13 cellular contexts compared by ENCODE assay signal in genomic region chr19:49712397-49712859, GRCh38. TPM values are rescaled to one million over a fixed set of nuclear protein-coding genes. Genes with fewer than 3 reads are reported as not detected.
DNase-seq lines count a peak whose midpoint lies in the region; ATAC-seq, FAIRE-seq and TF ChIP-seq lines count a peak whose summit lies in the region.
"Had no signal": no experiment of that assay in that cellular context is flagged by ENCODE, and none has a peak within 500 bp of the region (broad histone marks: within the 10 kb centered on the region; RNA-seq: fewer than 3 reads in every experiment).

No MANE protein-coding gene starts in this region.

- peaks cover 6% of the 10 kb centered on the region for H3K4me1 Mint-ChIP-seq in activated naive CD4-positive, alpha-beta T cell treated with anti-CD3 and anti-CD28 coated beads for 36 hours (ENCODE audit: low read depth)
- H3K4me1 Mint-ChIP-seq in osteocyte (ENCODE audit: unreplicated experiment), result peaks cover 5% of the 10 kb centered on the region

- H3K27me3 Mint-ChIP-seq in activated naive CD4-positive, alpha-beta T cell treated with anti-CD3 and anti-CD28 coated beads for 36 hours (ENCODE audit: low read depth), result no peaks in the 10 kb centered on the region
- H3K27me3 Mint-ChIP-seq in osteocyte (ENCODE audit: unreplicated experiment), result no peaks in the 10 kb centered on the region
- H3K27me3 Mint-ChIP-seq: brain had no signal

- H3K9me3 ChIP-seq in RWPE2 (ENCODE audit: severe bottlenecking) (no peaks in the 10 kb centered on the region), left ventricle myocardium inferior (replicated peaks) (no peaks in the 10 kb centered on the region)

- CTCF ChIA-PET in activated naive CD4-positive, alpha-beta T cell treated with anti-CD3 and anti-CD28 coated beads for 36 hours (lab: Charles Lee), result no interaction called here

- H3K36me3 Mint-ChIP-seq in activated naive CD4-positive, alpha-beta T cell treated with anti-CD3 and anti-CD28 coated beads for 36 hours (ENCODE audit: low read depth), result no peaks in the 10 kb centered on the region
- peaks cover 14% of the 10 kb centered on the region for H3K36me3 Mint-ChIP-seq in osteocyte (ENCODE audit: unreplicated experiment)

- H3K36me3 ChIP-seq in RWPE2 (ENCODE audit: low read depth), result no peaks in the 10 kb centered on the region
- H3K36me3 ChIP-seq in left ventricle myocardium inferior, result no peaks in the 10 kb centered on the region

- H3K27ac ChIP-seq in RWPE2 (ENCODE audit: poor library complexity, severe bottlenecking) (no peak overlapping the region), left ventricle myocardium inferior (replicated peaks) (no peak overlapping the region)

- TF ChIP-seq CTCF in RWPE2 (IDR thresholded peaks at IDR 0.05; ENCODE audit: poor library complexity, severe bottlenecking) (no peak), left ventricle myocardium inferior (IDR thresholded peaks at IDR 0.05; ENCODE audit: borderline replicate concordance) (no peak), osteocyte (IDR thresholded peaks at IDR 0.05) (no peak)

- no peak for FAIRE-seq in H54 (lab: Jason Lieb, UNC)

- H3K4me3 ChIP-seq in RWPE2 (ENCODE audit: severe bottlenecking) (no peak overlapping the region), left ventricle myocardium inferior (peak overlapping the region; percentile 22)

- H3K4me1 ChIP-seq in RWPE2 (ENCODE audit: insufficient read depth, poor library complexity, severe bottlenecking), result no peaks in the 10 kb centered on the region
- peaks cover 2% of the 10 kb centered on the region for H3K4me1 ChIP-seq in left ventricle myocardium inferior

- H3K27me3 ChIP-seq in RWPE2 (ENCODE audit: insufficient read depth, poor library complexity, severe bottlenecking), result no peaks in the 10 kb centered on the region
- H3K27me3 ChIP-seq in left ventricle myocardium inferior (ENCODE audit: low read depth), result no peaks in the 10 kb centered on the region

- H3K4me3 Mint-ChIP-seq in activated naive CD4-positive, alpha-beta T cell treated with anti-CD3 and anti-CD28 coated beads for 36 hours, result no peak overlapping the region
- H3K4me3 Mint-ChIP-seq in osteocyte (ENCODE audit: unreplicated experiment), result no peak overlapping the region
- H3K4me3 Mint-ChIP-seq: activated B cell treated with CpG ODN at 0.5 μM for 24 hours, brain had no signal

- no peaks in the 10 kb centered on the region for H3K9me3 Mint-ChIP-seq in activated naive CD4-positive, alpha-beta T cell treated with anti-CD3 and anti-CD28 coated beads for 36 hours
- H3K9me3 Mint-ChIP-seq in osteocyte (ENCODE audit: unreplicated experiment), result no peaks in the 10 kb centered on the region
- H3K9me3 Mint-ChIP-seq: activated B cell treated with CpG ODN at 0.5 μM for 24 hours had no signal

- ATAC-seq in RWPE2 (ENCODE audit: low read depth) (peak; percentile 64), GM21619 (IDR thresholded peaks at IDR 0.05; ENCODE audit: unreplicated experiment) (no peak)

- no peak for TF ChIP-seq POLR2A in H54 (IDR thresholded peaks at IDR 0.05; ENCODE audit: low read depth, low read length)

- DNase-seq in A172 (ENCODE audit: low spot score), result peak; percentile 85
- DNase-seq in H54 (ENCODE audit: insufficient read length, low spot score), result peak; percentile 68
- DNase-seq in RWPE2 (ENCODE audit: low spot score), result no peak
- peak; percentile 57 for DNase-seq in left ventricle myocardium inferior
- no peak for DNase-seq in activated naive CD4-positive, alpha-beta T cell treated with anti-CD3 and anti-CD28 coated beads for 36 hours
- DNase-seq in osteocyte (ENCODE audit: extremely low spot score, unreplicated experiment), result no peak
- no peak for DNase-seq in NCI-H2171 (lab: John Stamatoyannopoulos, UW)
- DNase-seq: activated B cell treated with CpG ODN at 0.5 μM for 24 hours; DMS79; kidney glomerular epithelial cell; stimulated activated CD4-positive, alpha-beta T cell treated with anti-CD3 and anti-CD28 coated beads, Interleukin-2, amount 100 ng/mL, for 48 hours had no signal

- H3K27ac Mint-ChIP-seq in activated naive CD4-positive, alpha-beta T cell treated with anti-CD3 and anti-CD28 coated beads for 36 hours, result no peak overlapping the region
- H3K27ac Mint-ChIP-seq in osteocyte (ENCODE audit: unreplicated experiment), result no peak overlapping the region
- H3K27ac Mint-ChIP-seq: activated B cell treated with CpG ODN at 0.5 μM for 24 hours had no signal

- intact Hi-C loops in left ventricle myocardium inferior (cut with micrococcal nuclease), result no loop called here
- intact Hi-C loops in activated naive CD4-positive, alpha-beta T cell treated with anti-CD3 and anti-CD28 coated beads for 36 hours (cut with micrococcal nuclease), result no loop called here

RNA-seq across cellular contexts. Expression of gene CPT1C, which starts 21.5 kb away (rescaled TPM):
- total RNA-seq in A172 (2014; rRNA removed; shearing (Covaris generic)), result 0.53 and 6.1 TPM in 2 replicates
- total RNA-seq in left ventricle myocardium inferior (2.5 TPM), osteocyte (44.2 and 48.8 TPM in 2 replicates)
- under 1 TPM; 0.32 to 0.48 TPM for total RNA-seq in activated naive CD4-positive, alpha-beta T cell treated with anti-CD3 and anti-CD28 coated beads for 36 hours

RNA-seq across cellular contexts. Expression of gene ADM5, which starts 23.0 kb away (rescaled TPM):
- total RNA-seq in A172 (2014; rRNA removed; shearing (Covaris generic)), result 2.7 and 3.2 TPM in 2 replicates
- total RNA-seq in left ventricle myocardium inferior (0.49 TPM), osteocyte (0.73 and 1.5 TPM in 2 replicates)
- total RNA-seq in activated naive CD4-positive, alpha-beta T cell treated with anti-CD3 and anti-CD28 coated beads for 36 hours, result 1 to 10 TPM; 1.4 to 1.8 TPM

RNA-seq across cellular contexts. Expression of gene PRMT1, which starts 35.4 kb away (rescaled TPM):
- 485 and 504 TPM in 2 replicates for total RNA-seq in A172 (2014; rRNA removed; shearing (Covaris generic))
- total RNA-seq in left ventricle myocardium inferior (112 TPM), osteocyte (121 and 126 TPM in 2 replicates)
- 100 to 1,000 TPM; 380 to 394 TPM for total RNA-seq in activated naive CD4-positive, alpha-beta T cell treated with anti-CD3 and anti-CD28 coated beads for 36 hours

RNA-seq across cellular contexts. Expression of gene BCL2L12, which starts 46.7 kb away (rescaled TPM):
- 21.8 and 24.5 TPM in 2 replicates for total RNA-seq in A172 (2014; rRNA removed; shearing (Covaris generic))
- 11.4 TPM for total RNA-seq in left ventricle myocardium inferior
- 10 to 100 TPM; 70.5 to 75.6 TPM for total RNA-seq in activated naive CD4-positive, alpha-beta T cell treated with anti-CD3 and anti-CD28 coated beads for 36 hours
- 23.6 and 29.3 TPM in 2 replicates for total RNA-seq in osteocyte

RNA-seq across cellular contexts. Expression of gene IRF3, which starts 46.8 kb away (rescaled TPM):
- 72.2 and 75.6 TPM in 2 replicates for total RNA-seq in A172 (2014; rRNA removed; shearing (Covaris generic))
- 34.5 TPM for total RNA-seq in left ventricle myocardium inferior
- total RNA-seq in activated naive CD4-positive, alpha-beta T cell treated with anti-CD3 and anti-CD28 coated beads for 36 hours, result 10 to 100 TPM; 85.2 to 97.8 TPM
- 80.9 and 88.9 TPM in 2 replicates for total RNA-seq in osteocyte

Comparison
In these comparisons a context has a peak if more than half of its experiments do, and no peak if none do; other contexts are left out.
1. DNase-seq: peak in A172 (single experiment), H54 (single experiment) and left ventricle myocardium inferior (single experiment); none in RWPE2 (single experiment), activated naive CD4-positive, alpha-beta T cell treated with anti-CD3 and anti-CD28 coated beads for 36 hours (single experiment), osteocyte (single experiment) and NCI-H2171 (single experiment).